8 cellular contexts compared by ENCODE assay signal in the genomic region with DNA sequence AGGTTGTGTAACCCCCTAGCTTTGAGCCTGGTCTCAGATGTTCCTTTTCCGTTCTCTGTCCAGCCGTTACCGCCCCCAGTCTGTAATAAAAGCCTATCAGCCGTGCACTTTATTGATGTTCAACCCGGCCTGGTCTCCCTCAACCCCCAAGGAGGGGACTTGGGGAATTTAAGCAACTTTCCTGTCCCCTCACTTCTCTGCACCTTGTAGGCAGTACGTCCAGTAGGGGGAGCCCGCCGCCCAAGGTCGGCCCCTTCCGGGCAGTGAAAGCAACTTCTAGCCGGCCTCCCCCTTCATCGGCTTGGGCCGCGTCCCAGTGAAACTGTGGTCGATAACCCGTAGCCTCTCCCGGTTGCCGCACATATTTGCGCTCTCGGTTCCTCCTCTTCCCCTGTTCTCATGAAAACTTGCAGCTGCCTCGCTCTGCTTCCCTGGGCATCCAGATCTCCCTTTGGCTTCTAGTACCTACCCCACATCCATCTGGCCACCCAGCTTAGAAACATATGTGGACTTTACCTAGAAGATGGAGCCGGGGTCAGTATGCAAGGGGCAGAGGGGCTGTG. TPM values are rescaled to one million over a fixed set of nuclear protein-coding genes. Genes with fewer than 3 reads are reported as not detected.
DNase-seq lines count a peak whose midpoint lies in the region; ATAC-seq and TF ChIP-seq lines count a peak whose summit lies in the region.

No MANE protein-coding gene starts in this region.

- CTCF ChIA-PET in naive thymus-derived CD4-positive, alpha-beta T cell (lab: Charles Lee) = interaction anchor here (0.6 to 11.9 kb wide), 28 partner anchors 8 to 677 kb away, joined by 3 to 126 read pairs (median 4); partner anchors contain the start of genes CDK5RAP3, HOXB9, OSBPL7 and PNPO

- peaks cover 13 to 93% (median 23%) of the 10 kb centered on the region in 3 donors for H3K4me1 ChIP-seq in esophagus squamous epithelium
- peaks cover 22 to 40% of the 10 kb centered on the region in 2 donors for H3K4me1 ChIP-seq in naive thymus-derived CD4-positive, alpha-beta T cell (ENCODE audit: control insufficient read depth in 2 of 2, insufficient read depth in 2 of 2, low read length in 2 of 2)

- peaks cover 0 to 65% (median 10%) of the 10 kb centered on the region in 3 donors for H3K36me3 ChIP-seq in esophagus squamous epithelium
- H3K36me3 ChIP-seq in naive thymus-derived CD4-positive, alpha-beta T cell (ENCODE audit: control insufficient read depth in 2 of 3, insufficient read depth in 3 of 3, low read length in 3 of 3) = peaks cover 0 to 32% (median 0%) of the 10 kb centered on the region in 3 experiments

- H3K27me3 Mint-ChIP-seq in naive thymus-derived CD4-positive, alpha-beta T cell = no peaks in the 10 kb centered on the region

- no peak for TF ChIP-seq POLR2A in esophagus squamous epithelium (IDR thresholded peaks at IDR 0.05)

- POLR2A ChIA-PET in naive thymus-derived CD4-positive, alpha-beta T cell (lab: Charles Lee) = interaction anchor here (1.8 to 3.6 kb wide), 3 partner anchors 9 to 54 kb away, joined by 8 to 26 read pairs (median 16); partner anchors contain the start of genes CDK5RAP3, PNPO and SP2

- H3K27ac ChIP-seq in esophagus squamous epithelium = peak overlapping the region; percentile 60 to 80 (median 78)
- peak overlapping the region; percentile 55 for H3K27ac ChIP-seq in naive thymus-derived CD4-positive, alpha-beta T cell (ENCODE audit: low read depth, low read length)

- intact Hi-C loops in esophagus squamous epithelium (cut with DNase I) = no loop called here
- intact Hi-C loops in naive thymus-derived CD4-positive, alpha-beta T cell (cut with micrococcal nuclease) = loop anchor here (1.0 to 10.0 kb wide), 7 partner anchors 8 to 666 kb away; partner anchors contain the start of genes PNPO (in 2 of the 2), CBX1 (in 1 of the 2), HOXB7 (in 1 of the 2) and HOXB8 (in 1 of the 2)

- 3 to 5% methylated on average over 14 to 22 of the region's 22 CpGs for WGBS in esophagus squamous epithelium, 2 donors

- in situ Hi-C loops in ACHN (cut with HindIII; ENCODE audit: low pct_ligation_motif_present, low pct_unique_long_range_greater_than_20kb, low sequenced_read_pairs) (no loop called here), KBM-7 (cut with MboI; ENCODE audit: low pct_unique_long_range_greater_than_20kb, low sequenced_read_pairs) (loop anchor here (10.0 kb wide), 1 partner anchor 54 kb away; the partner anchor contains the start of gene SP2)

- H3K9me3 Mint-ChIP-seq in naive thymus-derived CD4-positive, alpha-beta T cell = no peaks in the 10 kb centered on the region

- no peaks in the 10 kb centered on the region for H3K9me3 ChIP-seq in esophagus squamous epithelium
- no peaks in the 10 kb centered on the region for H3K9me3 ChIP-seq in naive thymus-derived CD4-positive, alpha-beta T cell (ENCODE audit: control insufficient read depth in 2 of 3, low read length in 3 of 3)

- ATAC-seq in GM18909 (IDR thresholded peaks at IDR 0.05; ENCODE audit: poor library complexity, unreplicated experiment) = peak; percentile 70
- peak; percentile 82 for ATAC-seq in naive thymus-derived CD4-positive, alpha-beta T cell

- peak; percentile 85 for DNase-seq in ACHN
- peak; percentile 82 for DNase-seq in KBM-7
- peak; percentile 20 for DNase-seq in OCI-M2 (lab: John Stamatoyannopoulos, UW; ENCODE audit: unreplicated experiment)
- DNase-seq in activated T-cell treated with anti-CD3 and anti-CD28 coated beads, Interleukin-2, amount 50 U/mL, for 48 hours = peak; percentile 90 to 92
- DNase-seq in esophagus squamous epithelium (lab: John Stamatoyannopoulos, UW) = peak; percentile 23
- peak; percentile 47 to 87 (median 62) for DNase-seq in naive thymus-derived CD4-positive, alpha-beta T cell
- DNase-seq in stimulated activated CD8-positive, alpha-beta memory T cell treated with anti-CD3 and anti-CD28 coated beads, Interleukin-7, amount 100 ng/mL, for 24 hours (ENCODE audit: low read depth) = peak; percentile 69

- TF ChIP-seq CTCF in esophagus squamous epithelium (IDR thresholded peaks at IDR 0.05) = peak; percentile 88 to 95 (median 91)

- H3K27ac Mint-ChIP-seq in naive thymus-derived CD4-positive, alpha-beta T cell = peak overlapping the region; percentile 57 to 86 (median 76)

- peaks cover 0 to 19% (median 9%) of the 10 kb centered on the region in 5 donors for H3K36me3 Mint-ChIP-seq in naive thymus-derived CD4-positive, alpha-beta T cell

- H3K27me3 ChIP-seq in esophagus squamous epithelium = no peaks in the 10 kb centered on the region
- no peaks in the 10 kb centered on the region for H3K27me3 ChIP-seq in naive thymus-derived CD4-positive, alpha-beta T cell (ENCODE audit: control insufficient read depth in 2 of 2, insufficient read depth in 2 of 2, low read length in 2 of 2)

- H3K4me1 Mint-ChIP-seq in naive thymus-derived CD4-positive, alpha-beta T cell = peaks cover 30 to 56% (median 49%) of the 10 kb centered on the region in 7 donors

- peak overlapping the region in 3 of 4 donors; percentile 15 to 53 (median 31) for H3K4me3 ChIP-seq in esophagus squamous epithelium
- H3K4me3 ChIP-seq in naive thymus-derived CD4-positive, alpha-beta T cell (ENCODE audit: low read length) = peak overlapping the region; percentile 44

- peak overlapping the region; percentile 63 to 90 (median 77) for H3K4me3 Mint-ChIP-seq in naive thymus-derived CD4-positive, alpha-beta T cell

RNA-seq across cellular contexts. Expression of gene PNPO, which starts 7.9 kb away (rescaled TPM):
- total RNA-seq in esophagus squamous epithelium = 10 to 100 TPM; 25.6 to 38.6 (median 34.2) TPM
- 10 to 100 TPM; 12.0 to 35.7 (median 14.1) TPM for total RNA-seq in naive thymus-derived CD4-positive, alpha-beta T cell
- polyA plus RNA-seq in naive thymus-derived CD4-positive, alpha-beta T cell = 10 to 100 TPM; 16.2 to 25.1 TPM

RNA-seq across cellular contexts. Expression of gene PRR15L, which starts 8.4 kb away (rescaled TPM):
- total RNA-seq in esophagus squamous epithelium = 10 to 100 TPM in 1 of 4 donors, 1 to 10 TPM in 3; 3.3 to 12.5 (median 7.1) TPM
- not detected for total RNA-seq in naive thymus-derived CD4-positive, alpha-beta T cell
- under 1 TPM in 1 of 2 donors, not detected in 1; 0.32 TPM for polyA plus RNA-seq in naive thymus-derived CD4-positive, alpha-beta T cell

RNA-seq across cellular contexts. Expression of gene CDK5RAP3, which starts 21.6 kb away (rescaled TPM):
- 100 to 1,000 TPM in 1 of 4 donors, 10 to 100 TPM in 3; 60.1 to 141 (median 66.0) TPM for total RNA-seq in esophagus squamous epithelium
- 100 to 1,000 TPM; 238 to 349 (median 276) TPM for total RNA-seq in naive thymus-derived CD4-positive, alpha-beta T cell
- polyA plus RNA-seq in naive thymus-derived CD4-positive, alpha-beta T cell = 10 to 100 TPM; 72.4 to 86.8 TPM

RNA-seq across cellular contexts. Expression of gene SP2, which starts 53.2 kb away (rescaled TPM):
- total RNA-seq in esophagus squamous epithelium = 1 to 10 TPM; 4.0 to 9.9 (median 9.2) TPM
- total RNA-seq in naive thymus-derived CD4-positive, alpha-beta T cell = 10 to 100 TPM; 25.2 to 36.5 (median 30.8) TPM
- 10 to 100 TPM in 1 of 2 donors, 1 to 10 TPM in 1; 7.9 to 15.6 TPM for polyA plus RNA-seq in naive thymus-derived CD4-positive, alpha-beta T cell

Comparison
In these comparisons a context has a peak if more than half of its experiments do, and no peak if none do; other contexts are left out.
1. Peak in every context shown above with its lines: DNase-seq, ATAC-seq, H3K4me3 ChIP-seq and H3K27ac ChIP-seq.
2. DNase-seq: peak in every context shown above with its lines; median percentile 91 in activated T-cell treated with anti-CD3 and anti-CD28 coated beads, Interleukin-2, amount 50 U/mL, for 48 hours; 85 in ACHN; 82 in KBM-7; 69 in stimulated activated CD8-positive, alpha-beta memory T cell treated with anti-CD3 and anti-CD28 coated beads, Interleukin-7, amount 100 ng/mL, for 24 hours; 62 in naive thymus-derived CD4-positive, alpha-beta T cell; 23 in esophagus squamous epithelium; 20 in OCI-M2.
3. RNA of gene PRR15L, which starts 8.4 kb away (total RNA-seq): 3.3 to 12.5 TPM in esophagus squamous epithelium; not detected in naive thymus-derived CD4-positive, alpha-beta T cell; every median in the first group is over 4 times any median in the second.